In genomic region chr10:4095171-4095570, GRCh38 we compare ENCODE assay signal across 27 cellular contexts.
"Had no signal": no experiment of that assay in that cellular context is flagged by ENCODE, and none has a peak within 500 bp of the region (broad histone marks: within the 10 kb centered on the region; RNA-seq: fewer than 3 reads in every experiment).

No MANE protein-coding gene starts in this region.

- H3K4me3 Mint-ChIP-seq: stimulated activated effector memory CD8-positive, alpha-beta T cell treated with anti-CD3 and anti-CD28 coated beads, Interleukin-12 subunit alpha, Interleukin-12 subunit beta, amount 100 ng/mL, for 72 hours; stimulated activated memory B cell treated with anti-CD40 and anti-IgM and Interleukin-4, amounts not matched to agents 10 μg/mL and 1 μg/mL and 100 μg/mL, for 72 hours; stimulated activated naive B cell treated with anti-CD40 and anti-IgM and Interleukin-4, amounts not matched to agents 10 μg/mL and 1 μg/mL and 100 μg/mL, for 72 hours; stimulated activated naive CD8-positive, alpha-beta T cell treated with anti-CD3 and anti-CD28 coated beads, Interleukin-15, amount 100 ng/mL, for 72 hours; stimulated activated naive CD8-positive, alpha-beta T cell treated with anti-CD3 and anti-CD28 coated beads, Interleukin-15, Interleukin-2, amounts not matched to agents 100 ng/mL and 50 ng/mL, for 24 hours; type B pancreatic cell had no signal

- H3K9me3 Mint-ChIP-seq: stimulated activated effector memory CD8-positive, alpha-beta T cell treated with anti-CD3 and anti-CD28 coated beads, Interleukin-12 subunit alpha, Interleukin-12 subunit beta, amount 100 ng/mL, for 72 hours; stimulated activated memory B cell treated with anti-CD40 and anti-IgM and Interleukin-4, amounts not matched to agents 10 μg/mL and 1 μg/mL and 100 μg/mL, for 72 hours; stimulated activated naive B cell treated with anti-CD40 and anti-IgM and Interleukin-4, amounts not matched to agents 10 μg/mL and 1 μg/mL and 100 μg/mL, for 72 hours; stimulated activated naive CD8-positive, alpha-beta T cell treated with anti-CD3 and anti-CD28 coated beads, Interleukin-15, amount 100 ng/mL, for 72 hours; stimulated activated naive CD8-positive, alpha-beta T cell treated with anti-CD3 and anti-CD28 coated beads, Interleukin-15, Interleukin-2, amounts not matched to agents 100 ng/mL and 50 ng/mL, for 24 hours; type B pancreatic cell had no signal

- H3K4me1 Mint-ChIP-seq: stimulated activated effector memory CD8-positive, alpha-beta T cell treated with anti-CD3 and anti-CD28 coated beads, Interleukin-12 subunit alpha, Interleukin-12 subunit beta, amount 100 ng/mL, for 72 hours; stimulated activated memory B cell treated with anti-CD40 and anti-IgM and Interleukin-4, amounts not matched to agents 10 μg/mL and 1 μg/mL and 100 μg/mL, for 72 hours; stimulated activated naive B cell treated with anti-CD40 and anti-IgM and Interleukin-4, amounts not matched to agents 10 μg/mL and 1 μg/mL and 100 μg/mL, for 72 hours had no signal

- H3K36me3 Mint-ChIP-seq: stimulated activated effector memory CD8-positive, alpha-beta T cell treated with anti-CD3 and anti-CD28 coated beads, Interleukin-12 subunit alpha, Interleukin-12 subunit beta, amount 100 ng/mL, for 72 hours; stimulated activated memory B cell treated with anti-CD40 and anti-IgM and Interleukin-4, amounts not matched to agents 10 μg/mL and 1 μg/mL and 100 μg/mL, for 72 hours; stimulated activated naive B cell treated with anti-CD40 and anti-IgM and Interleukin-4, amounts not matched to agents 10 μg/mL and 1 μg/mL and 100 μg/mL, for 72 hours; type B pancreatic cell had no signal

- ATAC-seq: stimulated activated effector memory CD8-positive, alpha-beta T cell treated with anti-CD3 and anti-CD28 coated beads, Interleukin-12 subunit alpha, Interleukin-12 subunit beta, amount 100 ng/mL, for 72 hours; stimulated activated memory B cell treated with anti-CD40 and anti-IgM and Interleukin-4, amounts not matched to agents 10 μg/mL and 1 μg/mL and 100 μg/mL, for 72 hours; stimulated activated naive B cell treated with anti-CD40 and anti-IgM and Interleukin-4, amounts not matched to agents 10 μg/mL and 1 μg/mL and 100 μg/mL, for 72 hours; stimulated activated naive CD8-positive, alpha-beta T cell treated with anti-CD3 and anti-CD28 coated beads, Interleukin-15, amount 100 ng/mL, for 72 hours; stimulated activated naive CD8-positive, alpha-beta T cell treated with anti-CD3 and anti-CD28 coated beads, Interleukin-15, Interleukin-2, amounts not matched to agents 100 U/mL and 50 U/mL, for 24 hours; upper lobe of right lung had no signal

- H3K27ac ChIP-seq: stomach, suprapubic skin, testis, thoracic aorta, thyroid gland, tibial artery, tibial nerve, transverse colon, upper lobe of left lung, upper lobe of right lung, uterus, vagina had no signal

- DNase-seq: stimulated activated CD4-positive, alpha-beta T cell treated with anti-CD3 and anti-CD28 coated beads, Interleukin-2, amount 100 ng/mL, for 48 hours; stimulated activated CD4-positive, alpha-beta T cell treated with anti-CD3 and anti-CD28 coated beads, Interleukin-4, amount 100 ng/mL, for 1 hour; stimulated activated CD4-positive, alpha-beta T cell treated with anti-CD3 and anti-CD28 coated beads, Interleukin-4, amount 100 ng/mL, for 24 hours; stimulated activated CD4-positive, alpha-beta T cell treated with anti-CD3 and anti-CD28 coated beads, Interleukin-4, amount 100 ng/mL, for 4 hours; stimulated activated CD8-positive, alpha-beta memory T cell treated with anti-CD3 and anti-CD28 coated beads, Interleukin-4, amount 100 ng/mL, for 48 hours; stimulated activated naive B cell treated with anti-CD40 and anti-IgM and Interleukin-4, amounts not matched to agents 10 μg/mL and 1 μg/mL and 100 μg/mL, for 72 hours; stimulated activated naive CD4-positive, alpha-beta T cell; stimulated activated naive CD4-positive, alpha-beta T cell treated with Interleukin-2 at 50 U/mL for 16 hours; stimulated activated naive CD8-positive, alpha-beta T cell treated with anti-CD3 and anti-CD28 coated beads, Interleukin-15, amount 100 ng/mL, for 72 hours; stimulated activated naive CD8-positive, alpha-beta T cell treated with anti-CD3 and anti-CD28 coated beads, Interleukin-15, Interleukin-2, amounts not matched to agents 100 U/mL and 50 U/mL, for 24 hours; stomach; substantia nigra; testis; thyroid gland; tibial artery; transverse colon; upper lobe of left lung; upper lobe of right lung; uterus had no signal

- H3K27ac Mint-ChIP-seq: stimulated activated effector memory CD8-positive, alpha-beta T cell treated with anti-CD3 and anti-CD28 coated beads, Interleukin-12 subunit alpha, Interleukin-12 subunit beta, amount 100 ng/mL, for 72 hours; stimulated activated memory B cell treated with anti-CD40 and anti-IgM and Interleukin-4, amounts not matched to agents 10 μg/mL and 1 μg/mL and 100 μg/mL, for 72 hours; stimulated activated naive B cell treated with anti-CD40 and anti-IgM and Interleukin-4, amounts not matched to agents 10 μg/mL and 1 μg/mL and 100 μg/mL, for 72 hours; stimulated activated naive CD8-positive, alpha-beta T cell treated with anti-CD3 and anti-CD28 coated beads, Interleukin-15, amount 100 ng/mL, for 72 hours; stimulated activated naive CD8-positive, alpha-beta T cell treated with anti-CD3 and anti-CD28 coated beads, Interleukin-15, Interleukin-2, amounts not matched to agents 100 ng/mL and 50 ng/mL, for 24 hours; type B pancreatic cell had no signal

- H3K27me3 ChIP-seq: stomach, suprapubic skin, testis, thyroid gland, tibial artery, tibial nerve, transverse colon, upper lobe of left lung, upper lobe of right lung, uterus, vagina had no signal

- H3K4me3 ChIP-seq: stomach, suprapubic skin, testis, thoracic aorta, thyroid gland, tibial artery, tibial nerve, transverse colon, upper lobe of left lung, upper lobe of right lung, uterus, vagina had no signal

- H3K4me1 ChIP-seq: stomach, suprapubic skin, testis, thyroid gland, tibial nerve, transverse colon, upper lobe of left lung, upper lobe of right lung, uterus, vagina had no signal

- H3K9me3 ChIP-seq: stomach, suprapubic skin, testis, thoracic aorta, thyroid gland, tibial artery, tibial nerve, transverse colon, upper lobe of left lung, upper lobe of right lung, uterus, vagina had no signal

- H3K27me3 Mint-ChIP-seq: stimulated activated memory B cell treated with anti-CD40 and anti-IgM and Interleukin-4, amounts not matched to agents 10 μg/mL and 1 μg/mL and 100 μg/mL, for 72 hours; stimulated activated naive B cell treated with anti-CD40 and anti-IgM and Interleukin-4, amounts not matched to agents 10 μg/mL and 1 μg/mL and 100 μg/mL, for 72 hours; stimulated activated naive CD8-positive, alpha-beta T cell treated with anti-CD3 and anti-CD28 coated beads, Interleukin-15, amount 100 ng/mL, for 72 hours; type B pancreatic cell had no signal

- H3K36me3 ChIP-seq: stomach, suprapubic skin, thoracic aorta, thyroid gland, tibial artery, tibial nerve, transverse colon, upper lobe of left lung, upper lobe of right lung, uterus, vagina had no signal
